In genomic region chr15:74843445-74843828, GRCh38 we compare ENCODE assay signal across 8 cellular contexts. TPM values are rescaled to one million over a fixed set of nuclear protein-coding genes. Genes with fewer than 3 reads are reported as not detected.
DNase-seq lines count a peak whose midpoint lies in the region; ATAC-seq and TF ChIP-seq lines count a peak whose summit lies in the region.

No MANE protein-coding gene starts in this region.

- H3K4me3 Mint-ChIP-seq in activated B cell treated with CpG ODN at 0.5 μM for 24 hours (peak overlapping the region; percentile 81), glutamatergic neuron (ENCODE audit: unreplicated experiment) (peak overlapping the region; percentile 87)

- peaks cover 43% of the 10 kb centered on the region for H3K36me3 Mint-ChIP-seq in activated B cell treated with CpG ODN at 0.5 μM for 24 hours (ENCODE audit: low read depth)
- H3K36me3 Mint-ChIP-seq in glutamatergic neuron (ENCODE audit: unreplicated experiment), result no peaks in the 10 kb centered on the region

- no peak for DNase-seq in H7
- no peak for DNase-seq in activated B cell treated with CpG ODN at 0.5 μM for 24 hours
- DNase-seq in glutamatergic neuron, result no peak
- no peak for DNase-seq in cerebellar cortex (ENCODE audit: low spot score)

- POLR2A ChIA-PET in activated B cell treated with CpG ODN at 0.5 μM for 24 hours (lab: Charles Lee), result interaction anchor here (0.6 to 6.3 kb wide), 12 partner anchors 11 to 95 kb away, joined by 3 to 42 read pairs (median 5); partner anchors contain the start of genes COX5A and CSK

- peaks cover 33 to 38% (median 36%) of the 10 kb centered on the region in 3 donors for H3K4me1 ChIP-seq in skeletal muscle tissue (ENCODE audit: control insufficient read depth in 3 of 3, insufficient read depth in 3 of 3, low read length in 3 of 3)

- H3K9ac ChIP-seq in skeletal muscle tissue (ENCODE audit: low read depth in 1 of 3, low read length in 3 of 3), result peak overlapping the region; percentile 85 to 95 (median 86)

- H3K27ac Mint-ChIP-seq in activated B cell treated with CpG ODN at 0.5 μM for 24 hours (peak overlapping the region; percentile 77), glutamatergic neuron (ENCODE audit: unreplicated experiment) (peak overlapping the region; percentile 88)

- H3K4me1 Mint-ChIP-seq in activated B cell treated with CpG ODN at 0.5 μM for 24 hours (peaks cover 48% of the 10 kb centered on the region), glutamatergic neuron (ENCODE audit: low read depth, unreplicated experiment) (peaks cover 7% of the 10 kb centered on the region)

- TF ChIP-seq CTCF in activated B cell treated with CpG ODN at 0.5 μM for 24 hours (IDR thresholded peaks at IDR 0.05), result no peak
- TF ChIP-seq CTCF in glutamatergic neuron (IDR thresholded peaks at IDR 0.05; ENCODE audit: partially characterized antibody, unreplicated experiment), result no peak

- CTCF ChIA-PET in activated B cell treated with CpG ODN at 0.5 μM for 24 hours (lab: Charles Lee), result interaction anchor here (1.1 to 2.5 kb wide), 6 partner anchors 27 to 107 kb away, joined by 3 to 14 read pairs (median 4); partner anchors contain the start of gene FAM219B

- H3K4me3 ChIP-seq in H7 (ENCODE audit: insufficient read depth, low read depth, low read length), result peak overlapping the region; percentile 94
- peak overlapping the region; percentile 56 to 93 (median 78) for H3K4me3 ChIP-seq in skeletal muscle tissue (ENCODE audit: low read length in 3 of 3)

- H3K27me3 Mint-ChIP-seq in activated B cell treated with CpG ODN at 0.5 μM for 24 hours (no peaks in the 10 kb centered on the region), glutamatergic neuron (ENCODE audit: unreplicated experiment) (peaks cover 12% of the 10 kb centered on the region)

- H3K27me3 ChIP-seq in H7 (ENCODE audit: control insufficient read depth, insufficient read depth, low read length) (no peaks in the 10 kb centered on the region), skeletal muscle tissue (ENCODE audit: control insufficient read depth in 3 of 3, insufficient read depth in 3 of 3, low read length in 3 of 3) (no peaks in the 10 kb centered on the region)

- ATAC-seq in activated B cell treated with CpG ODN at 0.5 μM for 24 hours (ENCODE audit: low read depth), result no peak
- ATAC-seq in HG03432 (IDR thresholded peaks at IDR 0.05; ENCODE audit: unreplicated experiment), result no peak
- no peak for ATAC-seq in GM21526 (IDR thresholded peaks at IDR 0.05; ENCODE audit: low FRiP score, unreplicated experiment)
- ATAC-seq in HG02678 (IDR thresholded peaks at IDR 0.05; ENCODE audit: unreplicated experiment), result no peak

- no peaks in the 10 kb centered on the region for H3K9me3 Mint-ChIP-seq in activated B cell treated with CpG ODN at 0.5 μM for 24 hours
- H3K9me3 Mint-ChIP-seq in glutamatergic neuron (ENCODE audit: unreplicated experiment), result peaks cover 4% of the 10 kb centered on the region

- H3K36me3 ChIP-seq in H7 (replicated peaks; ENCODE audit: control insufficient read depth, insufficient read depth, low read length) (peaks cover 17% of the 10 kb centered on the region), skeletal muscle tissue (ENCODE audit: control insufficient read depth in 3 of 3, insufficient read depth in 3 of 3, low read length in 3 of 3) (peaks cover 31 to 51% (median 33%) of the 10 kb centered on the region in 3 donors)

- peak overlapping the region; percentile 92 for H3K27ac ChIP-seq in skeletal muscle tissue (ENCODE audit: low read depth, low read length)

- no peaks in the 10 kb centered on the region for H3K9me3 ChIP-seq in skeletal muscle tissue (ENCODE audit: control insufficient read depth in 3 of 3, low read length in 3 of 3)

- intact Hi-C loops in activated B cell treated with CpG ODN at 0.5 μM for 24 hours (cut with micrococcal nuclease), result loop anchor here (1.0 to 2.0 kb wide), 11 partner anchors 13 to 209 kb away; partner anchors contain the start of genes COX5A, CPLX3, FAM219B and MPI

RNA-seq across cellular contexts. Expression of gene ULK3, which starts 0.5 kb away (rescaled TPM):
- 20.9 and 30.4 TPM in 2 replicates for total RNA-seq in H7 (2014; rRNA removed; shearing (Covaris generic))
- 43.6 and 52.1 TPM in 2 replicates for total RNA-seq in activated B cell treated with CpG ODN at 0.5 μM for 24 hours
- 46.5 TPM for total RNA-seq in glutamatergic neuron (ENCODE audit: unreplicated experiment)
- total RNA-seq in skeletal muscle tissue, result 18.3 TPM

RNA-seq across cellular contexts. Expression of gene CPLX3, which starts 17.0 kb away (rescaled TPM):
- total RNA-seq in H7 (2014; rRNA removed; shearing (Covaris generic)), result 0.03 TPM in 1 of 2 replicates, not detected in the other
- total RNA-seq in activated B cell treated with CpG ODN at 0.5 μM for 24 hours (0.20 and 0.22 TPM in 2 replicates), glutamatergic neuron (ENCODE audit: unreplicated experiment) (0.32 TPM), skeletal muscle tissue (not detected)

RNA-seq across cellular contexts. Expression of gene SCAMP2, which starts 29.7 kb away (rescaled TPM):
- total RNA-seq in H7 (2014; rRNA removed; shearing (Covaris generic)), result 20.8 and 22.6 TPM in 2 replicates
- total RNA-seq in activated B cell treated with CpG ODN at 0.5 μM for 24 hours (112 and 129 TPM in 2 replicates), glutamatergic neuron (ENCODE audit: unreplicated experiment) (35.6 TPM), skeletal muscle tissue (15.7 TPM)

RNA-seq across cellular contexts. Expression of gene LMAN1L, which starts 30.8 kb away (rescaled TPM):
- total RNA-seq in H7 (2014; rRNA removed; shearing (Covaris generic)), result not detected in 2 replicates
- total RNA-seq in activated B cell treated with CpG ODN at 0.5 μM for 24 hours (1.0 and 2.2 TPM in 2 replicates), glutamatergic neuron (ENCODE audit: unreplicated experiment) (not detected), skeletal muscle tissue (not detected)

RNA-seq across cellular contexts. Expression of gene MPI, which starts 46.4 kb away (rescaled TPM):
- 50.9 and 64.7 TPM in 2 replicates for total RNA-seq in H7 (2014; rRNA removed; shearing (Covaris generic))
- 33.1 and 40.2 TPM in 2 replicates for total RNA-seq in activated B cell treated with CpG ODN at 0.5 μM for 24 hours
- 33.1 TPM for total RNA-seq in glutamatergic neuron (ENCODE audit: unreplicated experiment)
- total RNA-seq in skeletal muscle tissue, result 22.4 TPM
